In genomic region chr17:70654706-70655105, GRCh38 we compare ENCODE assay signal across 26 cellular contexts.
A peak's percentile ranks its signal among the peaks of the same experiment; 100 is the strongest.
DNase-seq lines count a peak whose midpoint lies in the region; ATAC-seq, FAIRE-seq and TF ChIP-seq lines count a peak whose summit lies in the region.
"Had no signal": no experiment of that assay in that cellular context is flagged by ENCODE, and none has a peak within 500 bp of the region (broad histone marks: within the 10 kb centered on the region; RNA-seq: fewer than 3 reads in every experiment).

No MANE protein-coding gene starts in this region.

- H3K4me3 ChIP-seq in neuron (ENCODE audit: low read length) (no peak overlapping the region), left ventricle myocardium inferior (no peak overlapping the region)
- H3K4me3 ChIP-seq: A549, GM23248, lung had no signal

- intact Hi-C loops in left ventricle myocardium inferior (cut with micrococcal nuclease) = no loop called here

- H3K27me3 ChIP-seq in neuron (ENCODE audit: insufficient read depth, low read length) (no peaks in the 10 kb centered on the region), left ventricle myocardium inferior (ENCODE audit: low read depth) (peaks cover 8% of the 10 kb centered on the region)

- peak overlapping the region; percentile 12 for H2AFZ ChIP-seq in neuron (ENCODE audit: low read depth, low read length)
- H2AFZ ChIP-seq: GM23248 had no signal

- TF ChIP-seq CTCF in left ventricle myocardium inferior (IDR thresholded peaks at IDR 0.05; ENCODE audit: borderline replicate concordance) = no peak

- ATAC-seq in GM21526 (IDR thresholded peaks at IDR 0.05; ENCODE audit: low FRiP score, unreplicated experiment) (no peak), GM21423 (IDR thresholded peaks at IDR 0.05; ENCODE audit: unreplicated experiment) (no peak), HG03439 (IDR thresholded peaks at IDR 0.05; ENCODE audit: unreplicated experiment) (no peak)
- ATAC-seq: A549; activated CD4-positive, alpha-beta T cell treated with anti-CD3 and anti-CD28 coated beads for 36 hours; PC-3; stimulated activated naive CD8-positive, alpha-beta T cell treated with anti-CD3 and anti-CD28 coated beads, Interleukin-15, amount 100 ng/mL, for 72 hours; T-cell had no signal

- DNase-seq in Ammon's horn (ENCODE audit: low spot score) = peak; percentile 79
- peak; percentile 85 for DNase-seq in NCI-H2171 treated with DMSO at 0.1 percent for 48 hours (lab: John Stamatoyannopoulos, UW)
- DNase-seq in left ventricle myocardium inferior = no peak
- DNase-seq: activated CD4-positive, alpha-beta T cell treated with anti-CD3 and anti-CD28 coated beads for 36 hours; activated naive CD4-positive, alpha-beta T cell treated with anti-CD3 and anti-CD28 coated beads, Interleukin-2, amount 10 ng/mL, durations not matched to agents 7 days and 5 days; activated T-cell treated with anti-CD3 and anti-CD28 coated beads, Interleukin-2, amount 50 U/mL, for 48 hours; aorta; erythroblast; foreskin melanocyte; GM23248; islet precursor cell; NCI-H748 treated with DMSO at 0.1 percent for 48 hours; PC-3; SHP77; stimulated activated CD4-positive, alpha-beta T cell treated with anti-CD3 and anti-CD28 coated beads, Interleukin-4, amount 100 ng/mL, for 4 hours; stimulated activated naive CD8-positive, alpha-beta T cell treated with anti-CD3 and anti-CD28 coated beads, Interleukin-15, amount 100 ng/mL, for 72 hours; T-cell; trophoblast cell had no signal

- no peaks in the 10 kb centered on the region for H3K36me3 ChIP-seq in neuron (ENCODE audit: insufficient read depth, low read length)
- H3K36me3 ChIP-seq in left ventricle myocardium inferior = no peaks in the 10 kb centered on the region

- H3K9me3 ChIP-seq in neuron (ENCODE audit: low read length) = no peaks in the 10 kb centered on the region
- no peaks in the 10 kb centered on the region for H3K9me3 ChIP-seq in left ventricle myocardium inferior (replicated peaks)
- H3K9me3 ChIP-seq: A549 had no signal

- FAIRE-seq in endometrium (lab: Jason Lieb, UNC) = peak; percentile 39
- FAIRE-seq: A549, GM12891 had no signal

- peaks cover 29% of the 10 kb centered on the region for H3K4me1 ChIP-seq in neuron (ENCODE audit: insufficient read depth, low read length)
- H3K4me1 ChIP-seq in left ventricle myocardium inferior = no peaks in the 10 kb centered on the region
- H3K4me1 ChIP-seq: A549 had no signal

- no peak overlapping the region for H3K27ac ChIP-seq in left ventricle myocardium inferior (replicated peaks)
- H3K27ac ChIP-seq: A549, GM23248 had no signal
